ENCODE assay signal across 23 cellular contexts in genomic region chr1:77958850-77959249, GRCh38. TPM values are rescaled to one million over a fixed set of nuclear protein-coding genes. Genes with fewer than 3 reads are reported as not detected.
A peak's percentile ranks its signal among the peaks of the same experiment; 100 is the strongest.
DNase-seq lines count a peak whose midpoint lies in the region; ATAC-seq and TF ChIP-seq lines count a peak whose summit lies in the region.
"Had no signal": no experiment of that assay in that cellular context is flagged by ENCODE, and none has a peak within 500 bp of the region (broad histone marks: within the 10 kb centered on the region; RNA-seq: fewer than 3 reads in every experiment).

No MANE protein-coding gene starts in this region.

- no peaks in the 10 kb centered on the region for H3K9me3 Mint-ChIP-seq in activated CD4-positive, alpha-beta T cell treated with anti-CD3 and anti-CD28 coated beads for 36 hours (ENCODE audit: low read depth)
- no peaks in the 10 kb centered on the region for H3K9me3 Mint-ChIP-seq in stimulated activated naive CD8-positive, alpha-beta T cell treated with anti-CD3 and anti-CD28 coated beads, Interleukin-15, Interleukin-2, amounts not matched to agents 100 ng/mL and 50 ng/mL, for 24 hours
- no peaks in the 10 kb centered on the region for H3K9me3 Mint-ChIP-seq in chondrocyte (ENCODE audit: low read depth)
- H3K9me3 Mint-ChIP-seq in activated T-helper 2 cell treated with anti-CD3 and anti-CD28 coated beads, Interferon-gamma antibody, Interleukin-2, Interleukin-4, amounts not matched to agents 10 μg/mL and 5 μg/mL and 100 μg/mL, durations not matched to agents 14 hours and 24 hours and 36 hours, result no peaks in the 10 kb centered on the region
- no peaks in the 10 kb centered on the region for H3K9me3 Mint-ChIP-seq in endodermal cell
- H3K9me3 Mint-ChIP-seq: CD4-positive, CD25-positive, alpha-beta regulatory T cell; dendritic cell treated with granulocyte-macrophage colony-stimulating factor and Interleukin-4, amounts not matched to agents 40 ng/mL and 50 ng/mL, for 4 days; neural progenitor cell had no signal

- no peak for TF ChIP-seq POLR2A in thyroid gland (IDR thresholded peaks at IDR 0.05)

- H3K27ac ChIP-seq in thyroid gland, result peak overlapping the region in 2 of 3 donors; percentile 16 to 17
- no peak overlapping the region for H3K27ac ChIP-seq in endodermal cell (ENCODE audit: low read depth, low read length)
- H3K27ac ChIP-seq: ascending aorta, gastroesophageal sphincter, neural progenitor cell, prostate gland, SJSA1, stomach, tibial nerve had no signal

- H3K27me3 Mint-ChIP-seq in activated CD4-positive, alpha-beta T cell treated with anti-CD3 and anti-CD28 coated beads for 36 hours, result no peaks in the 10 kb centered on the region
- no peaks in the 10 kb centered on the region for H3K27me3 Mint-ChIP-seq in stimulated activated naive CD8-positive, alpha-beta T cell treated with anti-CD3 and anti-CD28 coated beads, Interleukin-15, Interleukin-2, amounts not matched to agents 100 ng/mL and 50 ng/mL, for 24 hours
- no peaks in the 10 kb centered on the region for H3K27me3 Mint-ChIP-seq in chondrocyte (ENCODE audit: low read depth)
- no peaks in the 10 kb centered on the region for H3K27me3 Mint-ChIP-seq in activated T-helper 2 cell treated with anti-CD3 and anti-CD28 coated beads, Interferon-gamma antibody, Interleukin-2, Interleukin-4, amounts not matched to agents 10 μg/mL and 5 μg/mL and 100 μg/mL, durations not matched to agents 14 hours and 24 hours and 36 hours (ENCODE audit: low read depth)
- no peaks in the 10 kb centered on the region for H3K27me3 Mint-ChIP-seq in endodermal cell (ENCODE audit: insufficient read depth)
- H3K27me3 Mint-ChIP-seq: CD4-positive, CD25-positive, alpha-beta regulatory T cell; dendritic cell treated with granulocyte-macrophage colony-stimulating factor and Interleukin-4, amounts not matched to agents 40 ng/mL and 50 ng/mL, for 4 days had no signal

- no peak overlapping the region for H3K9ac ChIP-seq in endodermal cell (ENCODE audit: extremely low read depth, low read length, poor library complexity, severe bottlenecking)
- H3K9ac ChIP-seq: neural progenitor cell had no signal

- H3K9me3 ChIP-seq in thyroid gland, result no peaks in the 10 kb centered on the region
- no peaks in the 10 kb centered on the region for H3K9me3 ChIP-seq in endodermal cell (ENCODE audit: control insufficient read depth, low read length)
- H3K9me3 ChIP-seq: ascending aorta, gastroesophageal sphincter, prostate gland, SJSA1, stomach, tibial nerve had no signal

- peaks cover 36% of the 10 kb centered on the region for H3K4me1 Mint-ChIP-seq in activated CD4-positive, alpha-beta T cell treated with anti-CD3 and anti-CD28 coated beads for 36 hours
- peaks cover 45% of the 10 kb centered on the region for H3K4me1 Mint-ChIP-seq in stimulated activated naive CD8-positive, alpha-beta T cell treated with anti-CD3 and anti-CD28 coated beads, Interleukin-15, Interleukin-2, amounts not matched to agents 100 ng/mL and 50 ng/mL, for 24 hours (ENCODE audit: low read depth)
- H3K4me1 Mint-ChIP-seq in chondrocyte (ENCODE audit: low read depth) (peaks cover 30% of the 10 kb centered on the region), endodermal cell (no peaks in the 10 kb centered on the region)
- peaks cover 17% of the 10 kb centered on the region for H3K4me1 Mint-ChIP-seq in activated T-helper 2 cell treated with anti-CD3 and anti-CD28 coated beads, Interferon-gamma antibody, Interleukin-2, Interleukin-4, amounts not matched to agents 10 μg/mL and 5 μg/mL and 100 μg/mL, durations not matched to agents 14 hours and 24 hours and 36 hours (ENCODE audit: low read depth)
- H3K4me1 Mint-ChIP-seq: neural progenitor cell had no signal

- no peak for DNase-seq in activated CD4-positive, alpha-beta T cell treated with anti-CD3 and anti-CD28 coated beads for 36 hours
- DNase-seq in activated CD4-positive, alpha-beta T cell treated with anti-CD3 and anti-CD28 coated beads for 4 hours, result no peak
- DNase-seq in stimulated activated naive CD8-positive, alpha-beta T cell treated with anti-CD3 and anti-CD28 coated beads, Interleukin-15, Interleukin-2, amounts not matched to agents 100 U/mL and 50 U/mL, for 24 hours, result no peak
- no peak for DNase-seq in chondrocyte (ENCODE audit: low spot score)
- no peak for DNase-seq in thyroid gland
- no peak for DNase-seq in activated T-helper 2 cell treated with anti-CD3 and anti-CD28 coated beads, Interferon-gamma antibody, Interleukin-2, Interleukin-4, amounts not matched to agents 10 μg/mL and 5 μg/mL and 100 μg/mL, durations not matched to agents 14 hours and 24 hours and 36 hours (ENCODE audit: low spot score)
- no peak for DNase-seq in endodermal cell
- DNase-seq: 8988T; CD4-positive, CD25-positive, alpha-beta regulatory T cell; hippocampal formation; left colon; mammary epithelial cell; RPMI8226; stomach; T-helper 1 cell had no signal

- 96 to 99% methylated on average over 2 of the region's 2 CpGs for WGBS in thyroid gland, 2 donors
- 95% methylated on average over 2 of the region's 2 CpGs; no CpG with 5 or more reads in 1 of the 2 experiments for WGBS in endodermal cell (ENCODE audit: insufficient coverage in 1 of 2, insufficient read length in 1 of 2), 2 experiments

- no peak overlapping the region for H3K4me3 Mint-ChIP-seq in activated CD4-positive, alpha-beta T cell treated with anti-CD3 and anti-CD28 coated beads for 36 hours
- no peak overlapping the region for H3K4me3 Mint-ChIP-seq in stimulated activated naive CD8-positive, alpha-beta T cell treated with anti-CD3 and anti-CD28 coated beads, Interleukin-15, Interleukin-2, amounts not matched to agents 100 ng/mL and 50 ng/mL, for 24 hours
- no peak overlapping the region for H3K4me3 Mint-ChIP-seq in chondrocyte (ENCODE audit: unreplicated experiment)
- H3K4me3 Mint-ChIP-seq in activated T-helper 2 cell treated with anti-CD3 and anti-CD28 coated beads, Interferon-gamma antibody, Interleukin-2, Interleukin-4, amounts not matched to agents 10 μg/mL and 5 μg/mL and 100 μg/mL, durations not matched to agents 14 hours and 24 hours and 36 hours (ENCODE audit: low read depth), result no peak overlapping the region
- no peak overlapping the region for H3K4me3 Mint-ChIP-seq in endodermal cell
- H3K4me3 Mint-ChIP-seq: CD4-positive, CD25-positive, alpha-beta regulatory T cell; dendritic cell treated with granulocyte-macrophage colony-stimulating factor and Interleukin-4, amounts not matched to agents 40 ng/mL and 50 ng/mL, for 4 days; neural progenitor cell had no signal

- H3K27me3 ChIP-seq in thyroid gland, result no peaks in the 10 kb centered on the region
- no peaks in the 10 kb centered on the region for H3K27me3 ChIP-seq in endodermal cell (ENCODE audit: control insufficient read depth, insufficient read depth, low read length, poor library complexity, severe bottlenecking)
- H3K27me3 ChIP-seq: ascending aorta, gastroesophageal sphincter, neural progenitor cell, SJSA1, stomach, tibial nerve had no signal

- H3K4me3 ChIP-seq in thyroid gland (replicated peaks in 1 of 3) (no peak overlapping the region), endodermal cell (ENCODE audit: low read length) (no peak overlapping the region)
- H3K4me3 ChIP-seq: ascending aorta, gastroesophageal sphincter, neural progenitor cell, prostate gland, SJSA1, stomach, tibial nerve had no signal

- peak overlapping the region; percentile 27 for H3K27ac Mint-ChIP-seq in activated CD4-positive, alpha-beta T cell treated with anti-CD3 and anti-CD28 coated beads for 36 hours
- H3K27ac Mint-ChIP-seq in stimulated activated naive CD8-positive, alpha-beta T cell treated with anti-CD3 and anti-CD28 coated beads, Interleukin-15, Interleukin-2, amounts not matched to agents 100 ng/mL and 50 ng/mL, for 24 hours, result peak overlapping the region; percentile 8
- H3K27ac Mint-ChIP-seq in chondrocyte (ENCODE audit: unreplicated experiment) (peak overlapping the region; percentile 15), endodermal cell (no peak overlapping the region)
- H3K27ac Mint-ChIP-seq in activated T-helper 2 cell treated with anti-CD3 and anti-CD28 coated beads, Interferon-gamma antibody, Interleukin-2, Interleukin-4, amounts not matched to agents 10 μg/mL and 5 μg/mL and 100 μg/mL, durations not matched to agents 14 hours and 24 hours and 36 hours, result no peak overlapping the region
- H3K27ac Mint-ChIP-seq: dendritic cell treated with granulocyte-macrophage colony-stimulating factor and Interleukin-4, amounts not matched to agents 40 ng/mL and 50 ng/mL, for 4 days; neural progenitor cell had no signal

- H3K4me1 ChIP-seq in thyroid gland (no peaks in the 10 kb centered on the region), endodermal cell (ENCODE audit: control insufficient read depth, insufficient read depth, low read length) (no peaks in the 10 kb centered on the region)
- H3K4me1 ChIP-seq: ascending aorta, neural progenitor cell, prostate gland, SJSA1, tibial nerve had no signal

- POLR2A ChIA-PET in activated CD4-positive, alpha-beta T cell treated with anti-CD3 and anti-CD28 coated beads for 36 hours (lab: Charles Lee), result no interaction called here

- H3K36me3 ChIP-seq in thyroid gland, result peaks cover 67 to 76% of the 10 kb centered on the region in 2 donors
- peaks cover 100% of the 10 kb centered on the region for H3K36me3 ChIP-seq in endodermal cell (ENCODE audit: control insufficient read depth, insufficient read depth, low read length)

- intact Hi-C loops in activated CD4-positive, alpha-beta T cell treated with anti-CD3 and anti-CD28 coated beads for 36 hours (cut with DNase I, micrococcal nuclease), result no loop called here
- intact Hi-C loops in thyroid gland (cut with DNase I), result loop anchor here (10.0 kb wide), 1 partner anchor 156 kb away; no protein-coding TSS in a partner anchor
- intact Hi-C loops in activated T-helper 2 cell treated with anti-CD3 and anti-CD28 coated beads, Interferon-gamma antibody, Interleukin-2, Interleukin-4, amounts not matched to agents 10 μg/mL and 5 μg/mL and 100 μg/mL, durations not matched to agents 14 hours and 24 hours and 36 hours (cut with micrococcal nuclease), result no loop called here

- CTCF ChIA-PET in activated CD4-positive, alpha-beta T cell treated with anti-CD3 and anti-CD28 coated beads for 36 hours (lab: Charles Lee), result no interaction called here

- ATAC-seq in activated CD4-positive, alpha-beta T cell treated with anti-CD3 and anti-CD28 coated beads for 36 hours, result no peak
- ATAC-seq in stimulated activated naive CD8-positive, alpha-beta T cell treated with anti-CD3 and anti-CD28 coated beads, Interleukin-15, Interleukin-2, amounts not matched to agents 100 U/mL and 50 U/mL, for 24 hours, result no peak
- ATAC-seq: gastroesophageal sphincter, left colon had no signal

- TF ChIP-seq CTCF in chondrocyte (IDR thresholded peaks at IDR 0.05) (no peak), thyroid gland (IDR thresholded peaks at IDR 0.05) (no peak), endodermal cell (conservative IDR thresholded peaks at IDR 0.05) (no peak)

- peaks cover 69% of the 10 kb centered on the region for H3K36me3 Mint-ChIP-seq in activated CD4-positive, alpha-beta T cell treated with anti-CD3 and anti-CD28 coated beads for 36 hours (ENCODE audit: low read depth)
- peaks cover 89% of the 10 kb centered on the region for H3K36me3 Mint-ChIP-seq in stimulated activated naive CD8-positive, alpha-beta T cell treated with anti-CD3 and anti-CD28 coated beads, Interleukin-15, Interleukin-2, amounts not matched to agents 100 ng/mL and 50 ng/mL, for 24 hours (ENCODE audit: low read depth)
- H3K36me3 Mint-ChIP-seq in chondrocyte (ENCODE audit: low read depth), result peaks cover 45% of the 10 kb centered on the region
- H3K36me3 Mint-ChIP-seq in activated T-helper 2 cell treated with anti-CD3 and anti-CD28 coated beads, Interferon-gamma antibody, Interleukin-2, Interleukin-4, amounts not matched to agents 10 μg/mL and 5 μg/mL and 100 μg/mL, durations not matched to agents 14 hours and 24 hours and 36 hours (ENCODE audit: low read depth), result peaks cover 78% of the 10 kb centered on the region
- H3K36me3 Mint-ChIP-seq in endodermal cell (ENCODE audit: low read depth), result peaks cover 72% of the 10 kb centered on the region

RNA-seq across cellular contexts. Expression of gene FUBP1, which starts 20.0 kb away (rescaled TPM):
- total RNA-seq in activated CD4-positive, alpha-beta T cell treated with anti-CD3 and anti-CD28 coated beads for 36 hours, result 100 to 1,000 TPM; 240 to 258 TPM
- total RNA-seq in chondrocyte, result 86.5 to 141 TPM (median 92.0 TPM) in 3 replicates
- 100 to 1,000 TPM; 136 to 231 (median 178) TPM for total RNA-seq in thyroid gland
- total RNA-seq in activated T-helper 2 cell treated with anti-CD3 and anti-CD28 coated beads, Interferon-gamma antibody, Interleukin-2, Interleukin-4, amounts not matched to agents 10 μg/mL and 5 μg/mL and 100 μg/mL, durations not matched to agents 14 hours and 24 hours and 36 hours, result 262 and 269 TPM in 2 replicates
- 100 to 1,000 TPM; 220 to 242 TPM for total RNA-seq in endodermal cell
- 247 TPM for polyA plus RNA-seq in endodermal cell (2013, experiment 1 of 2)
- 226 TPM for polyA plus RNA-seq in endodermal cell (2013, experiment 2 of 2)

RNA-seq across cellular contexts. Expression of gene DNAJB4, which starts 45.9 kb away (rescaled TPM):
- 1 to 10 TPM; 8.8 to 9.8 TPM for total RNA-seq in activated CD4-positive, alpha-beta T cell treated with anti-CD3 and anti-CD28 coated beads for 36 hours
- total RNA-seq in chondrocyte, result 103 to 109 TPM (median 109 TPM) in 3 replicates
- 10 to 100 TPM; 44.5 to 57.2 (median 50.8) TPM for total RNA-seq in thyroid gland
- total RNA-seq in activated T-helper 2 cell treated with anti-CD3 and anti-CD28 coated beads, Interferon-gamma antibody, Interleukin-2, Interleukin-4, amounts not matched to agents 10 μg/mL and 5 μg/mL and 100 μg/mL, durations not matched to agents 14 hours and 24 hours and 36 hours, result 12.5 and 14.6 TPM in 2 replicates
- total RNA-seq in endodermal cell, result 10 to 100 TPM; 16.4 to 38.4 TPM
- 18.4 TPM for polyA plus RNA-seq in endodermal cell (2013, experiment 1 of 2)
- polyA plus RNA-seq in endodermal cell (2013, experiment 2 of 2), result 21.3 TPM

Comparison
In these comparisons a context has a peak if more than half of its experiments do, and no peak if none do; other contexts are left out.
1. H3K27ac Mint-ChIP-seq: peak in activated CD4-positive, alpha-beta T cell treated with anti-CD3 and anti-CD28 coated beads for 36 hours (single experiment), stimulated activated naive CD8-positive, alpha-beta T cell treated with anti-CD3 and anti-CD28 coated beads, Interleukin-15, Interleukin-2, amounts not matched to agents 100 ng/mL and 50 ng/mL, for 24 hours (single experiment) and chondrocyte (single experiment); none in activated T-helper 2 cell treated with anti-CD3 and anti-CD28 coated beads, Interferon-gamma antibody, Interleukin-2, Interleukin-4, amounts not matched to agents 10 μg/mL and 5 μg/mL and 100 μg/mL, durations not matched to agents 14 hours and 24 hours and 36 hours (single experiment) and endodermal cell (single experiment).